ENCODE assay signal across 27 cellular contexts in genomic region chr11:106540001-106540400, GRCh38.
"Had no signal": no experiment of that assay in that cellular context is flagged by ENCODE, and none has a peak within 500 bp of the region (broad histone marks: within the 10 kb centered on the region; RNA-seq: fewer than 3 reads in every experiment).

No MANE protein-coding gene starts in this region.

- FAIRE-seq: endometrium, pancreas, small intestine had no signal

- H2AFZ ChIP-seq: hepatocyte had no signal

- ATAC-seq: effector memory CD8-positive, alpha-beta T cell; gastroesophageal sphincter; heart left ventricle; left lobe of liver; mucosa of descending colon; natural killer cell treated with Interleukin-12 subunit alpha and Interleukin-12 subunit beta and Interleukin-15 and Interleukin-18, amount 100 ng/mL, for 72 hours; pancreas; right lobe of liver; stimulated activated naive CD8-positive, alpha-beta T cell treated with anti-CD3 and anti-CD28 coated beads, Interleukin-15, amount 100 ng/mL, for 72 hours; upper lobe of right lung had no signal

- H3K4me2 ChIP-seq: hepatocyte had no signal

- DNase-seq: effector memory CD8-positive, alpha-beta T cell; foreskin fibroblast; heart left ventricle; kidney; mesenchymal stem cell; mucosa of descending colon; naive B cell; pancreas; right lobe of liver; small intestine; stimulated activated CD4-positive, alpha-beta T cell treated with anti-CD3 and anti-CD28 coated beads, Interleukin-15, amount 100 ng/mL, for 24 hours; stimulated activated CD4-positive, alpha-beta T cell treated with anti-CD3 and anti-CD28 coated beads, Interleukin-4, amount 100 ng/mL, for 1 hour; stimulated activated CD8-positive, alpha-beta memory T cell treated with anti-CD3 and anti-CD28 coated beads, Interleukin-4, amount 100 ng/mL, for 48 hours; stimulated activated naive CD4-positive, alpha-beta T cell; stimulated activated naive CD8-positive, alpha-beta T cell treated with anti-CD3 and anti-CD28 coated beads, Interleukin-15, amount 100 ng/mL, for 72 hours; transverse colon; upper lobe of right lung had no signal

- H3K27me3 ChIP-seq: gastroesophageal sphincter, heart left ventricle, hepatocyte, neutrophil, pancreas, right lobe of liver, suprapubic skin, transverse colon, upper lobe of right lung, vagina had no signal

- H3K4me3 ChIP-seq: coronary artery, gastroesophageal sphincter, heart left ventricle, hepatocyte, lung, mucosa of descending colon, pancreas, right lobe of liver, suprapubic skin, transverse colon, upper lobe of right lung, vagina had no signal

- H3K79me2 ChIP-seq: hepatocyte had no signal

- H3K9me3 ChIP-seq: neutrophil, pancreas, right lobe of liver, suprapubic skin, upper lobe of right lung, vagina had no signal

- H3K4me1 ChIP-seq: gastroesophageal sphincter, heart left ventricle, pancreas, right lobe of liver, suprapubic skin, transverse colon, upper lobe of right lung, vagina had no signal

- H3K36me3 ChIP-seq: gastroesophageal sphincter, heart left ventricle, neutrophil, pancreas, right lobe of liver, suprapubic skin, transverse colon, upper lobe of right lung, vagina had no signal

- H3K27ac ChIP-seq: coronary artery, gastroesophageal sphincter, heart left ventricle, hepatocyte, neutrophil, pancreas, right lobe of liver, suprapubic skin, transverse colon, upper lobe of right lung, vagina had no signal
